Comparison of ENCODE assay signal across 9 cellular contexts in genomic region chr2:122340246-122340645, GRCh38.
DNase-seq lines count a peak whose midpoint lies in the region; ATAC-seq, FAIRE-seq and TF ChIP-seq lines count a peak whose summit lies in the region.
"Had no signal": no experiment of that assay in that cellular context is flagged by ENCODE, and none has a peak within 500 bp of the region (broad histone marks: within the 10 kb centered on the region; RNA-seq: fewer than 3 reads in every experiment).

No MANE protein-coding gene starts in this region.

- H3K9me3 ChIP-seq in pancreas: no peaks in the 10 kb centered on the region

- FAIRE-seq in pancreas (lab: Jason Lieb, UNC): no peak

- no peak overlapping the region for H3K27ac ChIP-seq in pancreas

- H3K36me3 ChIP-seq in H7 (replicated peaks; ENCODE audit: control insufficient read depth, insufficient read depth, low read length) (no peaks in the 10 kb centered on the region), pancreas (no peaks in the 10 kb centered on the region)

- H3K27me3 ChIP-seq in H7 (ENCODE audit: control insufficient read depth, insufficient read depth, low read length) (no peaks in the 10 kb centered on the region), pancreas (no peaks in the 10 kb centered on the region)

- intact Hi-C loops in pancreas (cut with DNase I): no loop called here

- WGBS in pancreas, 2 donors: 47 to 50% methylated on average over 3 of the region's 3 CpGs

- DNase-seq in Caki2 (ENCODE audit: low read depth) (peak; percentile 1), NCI-H1436 treated with DMSO at 0.1 percent for 48 hours (lab: John Stamatoyannopoulos, UW) (peak; percentile 20), SKM-1 (lab: John Stamatoyannopoulos, UW; ENCODE audit: unreplicated experiment) (no peak), OCI-M2 (lab: John Stamatoyannopoulos, UW; ENCODE audit: unreplicated experiment) (no peak), H7 (no peak), pancreas (no peak)
- DNase-seq: NCI-H2081 had no signal

- TF ChIP-seq CTCF in pancreas (IDR thresholded peaks at IDR 0.05): no peak

- in situ Hi-C loops in Caki2 (cut with HindIII; ENCODE audit: low pct_unique_long_range_greater_than_20kb, low sequenced_read_pairs): no loop called here

- H3K4me1 ChIP-seq in pancreas: no peaks in the 10 kb centered on the region

- H3K4me3 ChIP-seq in H7 (ENCODE audit: insufficient read depth, low read depth, low read length) (no peak overlapping the region), pancreas (no peak overlapping the region)

- ATAC-seq in GM19395 (IDR thresholded peaks at IDR 0.05; ENCODE audit: unreplicated experiment): peak; percentile 94
- peak; percentile 87 for ATAC-seq in HG02973 (IDR thresholded peaks at IDR 0.05; ENCODE audit: unreplicated experiment)
- no peak for ATAC-seq in pancreas

Comparison
In these comparisons a context has a peak if more than half of its experiments do, and no peak if none do; other contexts are left out.
1. DNase-seq: peak in Caki2 (single experiment) and NCI-H1436 treated with DMSO at 0.1 percent for 48 hours (single experiment); none in SKM-1 (single experiment), OCI-M2 (single experiment), H7 (single experiment) and pancreas (0 of 6).
2. ATAC-seq: peak in GM19395 (single experiment) and HG02973 (single experiment); none in pancreas (0 of 4).